In the genomic region with DNA sequence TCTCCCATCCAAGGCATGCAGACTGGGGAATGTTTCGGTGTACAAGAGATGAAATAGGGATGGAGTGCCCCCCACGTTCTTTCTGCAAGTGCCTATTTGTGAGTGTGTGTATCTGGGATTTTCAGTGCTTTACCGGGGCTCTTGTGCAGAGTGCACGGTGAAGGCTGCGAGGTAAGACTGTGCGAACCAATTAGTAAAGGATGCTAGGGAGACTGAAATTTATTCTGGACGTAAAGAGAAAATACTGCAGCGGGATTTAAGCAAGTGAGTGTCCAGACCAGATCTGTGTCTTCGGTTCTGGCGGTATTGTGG, we compare ENCODE assay signal across 8 cellular contexts. TPM values are rescaled to one million over a fixed set of nuclear protein-coding genes. Genes with fewer than 3 reads are reported as not detected.
DNase-seq lines count a peak whose midpoint lies in the region; ATAC-seq and TF ChIP-seq lines count a peak whose summit lies in the region.

No MANE protein-coding gene starts in this region.

- peak overlapping the region in 1 of 3 donors; percentile 90 for H3K27ac ChIP-seq in right lobe of liver

- H3K36me3 ChIP-seq in right lobe of liver = no peaks in the 10 kb centered on the region

- peak; percentile 26 for ATAC-seq in HG03135 (IDR thresholded peaks at IDR 0.05; ENCODE audit: unreplicated experiment)
- peak; percentile 47 for ATAC-seq in activated naive CD8-positive, alpha-beta T cell treated with anti-CD3 and anti-CD28 coated beads, Interleukin-2, amount 50 U/mL, for 24 hours
- ATAC-seq in right lobe of liver = no peak

- no peak for DNase-seq in activated CD4-positive, alpha-beta T cell treated with anti-CD3 and anti-CD28 coated beads, Interleukin-2, amount 10 ng/mL, durations not matched to agents 7 days and 5 days
- DNase-seq in activated CD4-positive, alpha-beta T cell treated with anti-CD3 and anti-CD28 coated beads, Interleukin-2, amount 50 U/mL, for 48 hours = no peak
- DNase-seq in activated naive CD8-positive, alpha-beta T cell treated with anti-CD3 and anti-CD28 coated beads, Interleukin-2, amount 50 U/mL, for 24 hours = no peak
- no peak for DNase-seq in right lobe of liver
- DNase-seq in type B pancreatic cell (ENCODE audit: extremely low spot score, unreplicated experiment) = no peak
- DNase-seq in C1 segment of cervical spinal cord (lab: John Stamatoyannopoulos, UW) = no peak
- DNase-seq in HPDE6-E6E7 (ENCODE audit: extremely low spot score) = no peak

- CTCF ChIA-PET in activated CD4-positive, alpha-beta T cell treated with anti-CD3 and anti-CD28 coated beads, Interleukin-2, amount 10 ng/mL, durations not matched to agents 7 days and 5 days (lab: Charles Lee) = no interaction called here

- POLR2A ChIA-PET in activated CD4-positive, alpha-beta T cell treated with anti-CD3 and anti-CD28 coated beads, Interleukin-2, amount 10 ng/mL, durations not matched to agents 7 days and 5 days (lab: Charles Lee) = no interaction called here

- peaks cover 17% of the 10 kb centered on the region for H3K36me3 Mint-ChIP-seq in activated CD4-positive, alpha-beta T cell treated with anti-CD3 and anti-CD28 coated beads, Interleukin-2, amount 10 ng/mL, durations not matched to agents 7 days and 5 days (ENCODE audit: low read depth)
- peaks cover 28% of the 10 kb centered on the region for H3K36me3 Mint-ChIP-seq in activated naive CD8-positive, alpha-beta T cell treated with anti-CD3 and anti-CD28 coated beads, Interleukin-2, amount 50 U/mL, for 24 hours (ENCODE audit: low read depth)
- peaks cover 25% of the 10 kb centered on the region for H3K36me3 Mint-ChIP-seq in type B pancreatic cell

- H3K27me3 ChIP-seq in right lobe of liver = no peaks in the 10 kb centered on the region

- intact Hi-C loops in right lobe of liver (cut with DNase I) = no loop called here

- H3K4me3 ChIP-seq in right lobe of liver = peak overlapping the region; percentile 78 to 98 (median 98)

- H3K9me3 Mint-ChIP-seq in activated CD4-positive, alpha-beta T cell treated with anti-CD3 and anti-CD28 coated beads, Interleukin-2, amount 10 ng/mL, durations not matched to agents 7 days and 5 days = peaks cover 7% of the 10 kb centered on the region
- peaks cover 6% of the 10 kb centered on the region for H3K9me3 Mint-ChIP-seq in activated naive CD8-positive, alpha-beta T cell treated with anti-CD3 and anti-CD28 coated beads, Interleukin-2, amount 50 U/mL, for 24 hours
- peaks cover 6% of the 10 kb centered on the region for H3K9me3 Mint-ChIP-seq in type B pancreatic cell

- peak overlapping the region; percentile 81 for H3K27ac Mint-ChIP-seq in activated CD4-positive, alpha-beta T cell treated with anti-CD3 and anti-CD28 coated beads, Interleukin-2, amount 10 ng/mL, durations not matched to agents 7 days and 5 days
- peak overlapping the region; percentile 63 for H3K27ac Mint-ChIP-seq in activated naive CD8-positive, alpha-beta T cell treated with anti-CD3 and anti-CD28 coated beads, Interleukin-2, amount 50 U/mL, for 24 hours
- H3K27ac Mint-ChIP-seq in type B pancreatic cell = peak overlapping the region; percentile 88

- H3K27me3 Mint-ChIP-seq in activated CD4-positive, alpha-beta T cell treated with anti-CD3 and anti-CD28 coated beads, Interleukin-2, amount 10 ng/mL, durations not matched to agents 7 days and 5 days = peaks cover 20% of the 10 kb centered on the region
- peaks cover 2% of the 10 kb centered on the region for H3K27me3 Mint-ChIP-seq in activated naive CD8-positive, alpha-beta T cell treated with anti-CD3 and anti-CD28 coated beads, Interleukin-2, amount 50 U/mL, for 24 hours
- H3K27me3 Mint-ChIP-seq in type B pancreatic cell = no peaks in the 10 kb centered on the region

- TF ChIP-seq CTCF in right lobe of liver (IDR thresholded peaks at IDR 0.05) (no peak), type B pancreatic cell (conservative IDR thresholded peaks at IDR 0.05) (peak; percentile 5)

- peak overlapping the region; percentile 77 for H3K4me3 Mint-ChIP-seq in activated CD4-positive, alpha-beta T cell treated with anti-CD3 and anti-CD28 coated beads, Interleukin-2, amount 10 ng/mL, durations not matched to agents 7 days and 5 days
- peak overlapping the region; percentile 90 for H3K4me3 Mint-ChIP-seq in activated naive CD8-positive, alpha-beta T cell treated with anti-CD3 and anti-CD28 coated beads, Interleukin-2, amount 50 U/mL, for 24 hours
- peak overlapping the region; percentile 93 for H3K4me3 Mint-ChIP-seq in type B pancreatic cell

- H3K9me3 ChIP-seq in right lobe of liver = no peaks in the 10 kb centered on the region

- no peak for TF ChIP-seq POLR2A in right lobe of liver (IDR thresholded peaks at IDR 0.05)

- H3K4me1 Mint-ChIP-seq in activated CD4-positive, alpha-beta T cell treated with anti-CD3 and anti-CD28 coated beads, Interleukin-2, amount 10 ng/mL, durations not matched to agents 7 days and 5 days = peaks cover 27% of the 10 kb centered on the region
- H3K4me1 Mint-ChIP-seq in activated naive CD8-positive, alpha-beta T cell treated with anti-CD3 and anti-CD28 coated beads, Interleukin-2, amount 50 U/mL, for 24 hours = peaks cover 32% of the 10 kb centered on the region
- H3K4me1 Mint-ChIP-seq in type B pancreatic cell (ENCODE audit: unreplicated experiment) = peaks cover 59% of the 10 kb centered on the region

- 2% methylated on average over 10 of the region's 10 CpGs for WGBS in right lobe of liver (ENCODE audit: insufficient coverage, low coverage, low lambda C conversion rate, missing lambda C conversion rate)

- peaks cover 0 to 12% (median 4%) of the 10 kb centered on the region in 4 donors for H3K4me1 ChIP-seq in right lobe of liver

RNA-seq across cellular contexts. Expression of a gene that starts 0.3 kb away (rescaled TPM):
- total RNA-seq in activated CD4-positive, alpha-beta T cell treated with anti-CD3 and anti-CD28 coated beads, Interleukin-2, amount 10 ng/mL, durations not matched to agents 7 days and 5 days = 1 to 10 TPM; 5.0 to 6.1 TPM
- total RNA-seq in right lobe of liver (10 to 100 TPM in 4 of 6 experiments, 1 to 10 TPM in 2; 8.2 to 17.1 (median 10.9) TPM), type B pancreatic cell (ENCODE audit: low replicate concordance) (69.2 and 75.2 TPM in 2 replicates)

Comparison
In these comparisons a context has a peak if more than half of its experiments do, and no peak if none do; other contexts are left out.
1. ATAC-seq: peak in HG03135 (single experiment) and activated naive CD8-positive, alpha-beta T cell treated with anti-CD3 and anti-CD28 coated beads, Interleukin-2, amount 50 U/mL, for 24 hours (single experiment); none in right lobe of liver (0 of 4).
2. Peak in every context shown above with its lines, with median percentiles within 50 percentile points of each other: H3K27ac Mint-ChIP-seq and H3K4me3 Mint-ChIP-seq.